ENCODE assay signal across 24 cellular contexts in genomic region chr2:35468271-35468670, GRCh38.
"Had no signal": no experiment of that assay in that cellular context is flagged by ENCODE, and none has a peak within 500 bp of the region (broad histone marks: within the 10 kb centered on the region; RNA-seq: fewer than 3 reads in every experiment).

No MANE protein-coding gene starts in this region.

- H3K27ac ChIP-seq: breast epithelium, left lung, right atrium auricular region, skin epidermis, tibial nerve, uterus had no signal

- H3K4me3 ChIP-seq: breast epithelium, left lung, right atrium auricular region, skin epidermis, tibial nerve, uterus had no signal

- H3K27me3 ChIP-seq: breast epithelium, left lung, right atrium auricular region, tibial nerve, uterus had no signal

- ATAC-seq: activated CD4-positive, alpha-beta T cell treated with anti-CD3 and anti-CD28 coated beads for 36 hours; activated naive CD4-positive, alpha-beta T cell treated with anti-CD3 and anti-CD28 coated beads, Interleukin-2, amount 50 U/mL, for 72 hours; activated T-cell treated with anti-CD3 and anti-CD28 coated beads, Interleukin-2, amount 50 U/mL, for 4 hours; left lung; naive thymus-derived CD8-positive, alpha-beta T cell; T-helper 17 cell had no signal

- H3K4me1 ChIP-seq: breast epithelium, left lung, right atrium auricular region, tibial nerve, uterus had no signal

- DNase-seq: activated CD4-positive, alpha-beta memory T cell treated with anti-CD3 and anti-CD28 coated beads, Interleukin-2, amount 10 ng/mL, durations not matched to agents 7 days and 5 days; activated CD4-positive, alpha-beta T cell treated with anti-CD3 and anti-CD28 coated beads for 36 hours; activated effector memory CD4-positive, alpha-beta T cell treated with Interleukin-2 at 50 U/mL for 16 hours; activated T-cell treated with anti-CD3 and anti-CD28 coated beads, Interleukin-2, amount 50 U/mL, for 4 hours; amniotic stem cell; cerebellar nuclear complex; erythroblast; hypothalamus; kidney; left lung; mammary epithelial cell; naive thymus-derived CD8-positive, alpha-beta T cell; nucleus accumbens; stimulated activated CD4-positive, alpha-beta T cell treated with anti-CD3 and anti-CD28 coated beads, Interleukin-15, amount 100 ng/mL, for 24 hours; stimulated activated CD4-positive, alpha-beta T cell treated with anti-CD3 and anti-CD28 coated beads, Interleukin-4, amount 100 ng/mL, for 24 hours; stimulated activated naive CD4-positive, alpha-beta T cell; substantia nigra; T-helper 17 cell; uterus had no signal

- H3K36me3 ChIP-seq: breast epithelium, left lung, right atrium auricular region, tibial nerve, uterus had no signal
